16 cellular contexts compared by ENCODE assay signal in the genomic region with DNA sequence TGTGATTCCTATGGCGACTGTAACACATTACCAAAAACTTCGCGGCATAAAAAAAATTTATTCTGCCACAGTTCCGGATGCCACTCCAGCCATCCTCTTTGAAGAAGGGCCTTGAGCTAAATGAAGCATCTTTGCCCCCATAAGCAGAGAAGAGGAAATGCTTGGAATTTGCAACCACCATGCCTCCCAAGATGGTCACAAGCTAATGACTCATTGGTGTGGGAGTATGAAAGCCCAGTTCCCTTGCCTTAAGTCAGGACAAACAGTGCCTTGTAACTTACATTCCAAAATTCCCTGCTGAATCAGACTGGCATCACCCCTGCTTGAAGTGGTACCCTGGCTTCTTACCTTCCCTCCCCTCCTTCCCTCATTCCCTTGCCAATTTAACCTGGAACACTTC.
A peak's percentile ranks its signal among the peaks of the same experiment; 100 is the strongest.
DNase-seq lines count a peak whose midpoint lies in the region; FAIRE-seq and TF ChIP-seq lines count a peak whose summit lies in the region.
"Had no signal": no experiment of that assay in that cellular context is flagged by ENCODE, and none has a peak within 500 bp of the region (broad histone marks: within the 10 kb centered on the region; RNA-seq: fewer than 3 reads in every experiment).

No MANE protein-coding gene starts in this region.

- H3K9me3 ChIP-seq in NT2/D1 (ENCODE audit: insufficient read depth, low read length) (no peaks in the 10 kb centered on the region), H1 (ENCODE audit: insufficient read depth in 2 of 2, low read depth in 1 of 2, low read length in 1 of 2) (no peaks in the 10 kb centered on the region), Caco-2 (no peaks in the 10 kb centered on the region), left ventricle myocardium inferior (replicated peaks) (peaks cover 3% of the 10 kb centered on the region)

- no peak overlapping the region for H4K8ac ChIP-seq in H1 (ENCODE audit: extremely low read depth, insufficient read depth, low read length)
- no peak overlapping the region for H4K8ac ChIP-seq in mesendoderm (ENCODE audit: low read depth, low read length)

- H4K91ac ChIP-seq in H1 (replicated peaks; ENCODE audit: insufficient read length, low read length): no peak overlapping the region

- no peak overlapping the region for H2BK20ac ChIP-seq in H1 (ENCODE audit: low read length)

- H3K23me2 ChIP-seq in H1 (ENCODE audit: low read depth, low read length): no peaks in the 10 kb centered on the region

- H4K20me1 ChIP-seq in H1 (replicated peaks in 1 of 2; ENCODE audit: control insufficient read depth in 1 of 2, insufficient read depth in 2 of 2, low read length in 2 of 2): no peaks in the 10 kb centered on the region

- H3K36me3 ChIP-seq in NT2/D1 (ENCODE audit: insufficient read depth, insufficient read length, low read length): no peaks in the 10 kb centered on the region
- no peaks in the 10 kb centered on the region for H3K36me3 ChIP-seq in H1 (ENCODE audit: control insufficient read depth in 2 of 4, insufficient read depth in 4 of 4, low read length in 3 of 4)
- no peaks in the 10 kb centered on the region for H3K36me3 ChIP-seq in mesendoderm (ENCODE audit: control insufficient read depth, insufficient read depth, low read length)
- H3K36me3 ChIP-seq in Caco-2 (ENCODE audit: control insufficient read depth, insufficient read depth, low read length): no peaks in the 10 kb centered on the region
- H3K36me3 ChIP-seq in left ventricle myocardium inferior: no peaks in the 10 kb centered on the region
- H3K36me3 ChIP-seq: cardiac muscle cell had no signal

- H3K27me3 ChIP-seq in NT2/D1 (ENCODE audit: insufficient read depth, insufficient read length): no peaks in the 10 kb centered on the region
- no peaks in the 10 kb centered on the region for H3K27me3 ChIP-seq in H1 (replicated peaks in 1 of 4; ENCODE audit: control insufficient read depth in 3 of 4, extremely low read depth in 1 of 4, insufficient read depth in 3 of 4, low read length in 3 of 4)
- no peaks in the 10 kb centered on the region for H3K27me3 ChIP-seq in mesendoderm (ENCODE audit: insufficient read depth, low read length, poor library complexity)
- H3K27me3 ChIP-seq in Caco-2 (replicated peaks; ENCODE audit: control insufficient read depth, insufficient read depth, low read length): no peaks in the 10 kb centered on the region
- H3K27me3 ChIP-seq in left ventricle myocardium inferior (ENCODE audit: low read depth): no peaks in the 10 kb centered on the region
- H3K27me3 ChIP-seq: cardiac muscle cell had no signal

- H3K4me3 ChIP-seq in NT2/D1 (ENCODE audit: insufficient read length, low read depth) (no peak overlapping the region), H1 (ENCODE audit: extremely low read depth in 1 of 4, insufficient read depth in 2 of 4, low read depth in 3 of 4, low read length in 4 of 4) (no peak overlapping the region), mesendoderm (ENCODE audit: low read length) (no peak overlapping the region), Caco-2 (ENCODE audit: low read depth, low read length) (no peak overlapping the region), left ventricle myocardium inferior (no peak overlapping the region)
- H3K4me3 ChIP-seq: cardiac muscle cell, PC-9 had no signal

- H3K4me1 ChIP-seq in NT2/D1 (ENCODE audit: insufficient read depth, insufficient read length) (no peaks in the 10 kb centered on the region), H1 (replicated peaks in 1 of 4; ENCODE audit: control insufficient read depth in 3 of 4, insufficient read depth in 4 of 4, low read length in 3 of 4) (no peaks in the 10 kb centered on the region; a peak in 1 of 7 replicates), mesendoderm (ENCODE audit: control insufficient read depth, low read depth, low read length) (no peaks in the 10 kb centered on the region), Caco-2 (no peaks in the 10 kb centered on the region), left ventricle myocardium inferior (no peaks in the 10 kb centered on the region)

- TF ChIP-seq EP300 in H1 (IDR thresholded peaks at IDR 0.05; ENCODE audit: borderline replicate concordance in 1 of 2, low read depth in 2 of 2, low read length in 2 of 2): no peak

- H3K56ac ChIP-seq in H1 (replicated peaks; ENCODE audit: insufficient read length, low read depth, low read length) (no peak overlapping the region), mesendoderm (ENCODE audit: low read length) (no peak overlapping the region)

- no peak overlapping the region for H2BK15ac ChIP-seq in H1 (ENCODE audit: low read length)
- no peak overlapping the region for H2BK15ac ChIP-seq in mesendoderm (replicated peaks; ENCODE audit: low read depth)

- no peak overlapping the region for H2BK12ac ChIP-seq in H1 (ENCODE audit: low read depth, low read length)

- H3K9ac ChIP-seq in NT2/D1 (ENCODE audit: insufficient read length, low read depth): no peak overlapping the region
- no peak overlapping the region for H3K9ac ChIP-seq in H1 (replicated peaks in 1 of 4; ENCODE audit: extremely low read depth in 1 of 4, low read depth in 3 of 4, low read length in 3 of 4)
- no peak overlapping the region for H3K9ac ChIP-seq in mesendoderm (ENCODE audit: low read length)

- DNase-seq in Caki2 (ENCODE audit: low read depth) (peak; percentile 14), NT2/D1 (ENCODE audit: low read depth, low spot score) (peak; percentile 0), H1 (ENCODE audit: low read depth in 1 of 2, low spot score in 2 of 2) (peak in 1 of 2 experiments; percentile 1), mesendoderm (peak; percentile 65), Caco-2 (no peak), NCI-H524 (lab: John Stamatoyannopoulos, UW) (no peak), CD14-positive monocyte (ENCODE audit: low spot score) (no peak), left ventricle myocardium inferior (no peak)
- DNase-seq: AML-193, NCI-H1092, NCI-H446, PC-9, T-helper 2 cell had no signal

- no peaks in the 10 kb centered on the region for H3K79me2 ChIP-seq in H1 (ENCODE audit: control insufficient read depth in 1 of 2, insufficient read depth in 2 of 2, low read length in 2 of 2)
- no peaks in the 10 kb centered on the region for H3K79me2 ChIP-seq in mesendoderm (ENCODE audit: control insufficient read depth, insufficient read depth, low read length)

- BruUV-seq in Caco-2 (replicated peaks; lab: Mats Ljungman, UMichigan): no TSS peak

- H2BK5ac ChIP-seq in H1 (ENCODE audit: low read depth, low read length) (no peak overlapping the region), mesendoderm (ENCODE audit: low read length) (no peak overlapping the region)

- in situ Hi-C loops in Caki2 (cut with HindIII; ENCODE audit: low pct_unique_long_range_greater_than_20kb, low sequenced_read_pairs): no loop called here

- intact Hi-C loops in Caco-2 (cut with micrococcal nuclease; ENCODE audit: unreplicated experiment): loop anchor here (5.0 to 10.0 kb wide), 2 partner anchors 90 to 1983 kb away; no protein-coding TSS in a partner anchor
- intact Hi-C loops in CD14-positive monocyte (cut with micrococcal nuclease): no loop called here
- intact Hi-C loops in left ventricle myocardium inferior (cut with micrococcal nuclease): no loop called here

- H2AK5ac ChIP-seq in H1 (ENCODE audit: low read depth, low read length): no peak overlapping the region
- H2AK5ac ChIP-seq in mesendoderm (ENCODE audit: low read length): no peak overlapping the region

- H4K5ac ChIP-seq in H1 (ENCODE audit: insufficient read length, low read depth, low read length) (no peak overlapping the region), mesendoderm (ENCODE audit: low read length) (no peak overlapping the region)

- H3K27ac Mint-ChIP-seq in Caco-2 (ENCODE audit: unreplicated experiment) (no peak overlapping the region), CD14-positive monocyte (no peak overlapping the region)
- H3K27ac Mint-ChIP-seq: progenitor cell of endocrine pancreas had no signal

- no peak overlapping the region for H3K18ac ChIP-seq in H1 (ENCODE audit: extremely low read depth, low read length)
- H3K18ac ChIP-seq in mesendoderm (ENCODE audit: low read length): no peak overlapping the region

- POLR2A ChIA-PET in H1 (lab: Charles Lee; ENCODE audit: partially characterized antibody): no interaction called here
- POLR2A ChIA-PET in Caco-2 (lab: Charles Lee): no interaction called here

- no peaks in the 10 kb centered on the region for H3K27me3 Mint-ChIP-seq in Caco-2 (ENCODE audit: insufficient read depth, unreplicated experiment)
- H3K27me3 Mint-ChIP-seq in CD14-positive monocyte (ENCODE audit: low read depth in 3 of 3): peaks cover 0 to 2% (median 0%) of the 10 kb centered on the region in 3 donors
- H3K27me3 Mint-ChIP-seq: progenitor cell of endocrine pancreas had no signal

- H3K79me1 ChIP-seq in H1 (ENCODE audit: low read depth, low read length): no peaks in the 10 kb centered on the region
- no peaks in the 10 kb centered on the region for H3K79me1 ChIP-seq in mesendoderm (ENCODE audit: low read length)

- H3K4me3 Mint-ChIP-seq in Caco-2 (ENCODE audit: unreplicated experiment): no peak overlapping the region
- H3K4me3 Mint-ChIP-seq in CD14-positive monocyte: no peak overlapping the region

- H2BK120ac ChIP-seq in H1 (replicated peaks; ENCODE audit: low read depth, low read length) (no peak overlapping the region), mesendoderm (ENCODE audit: low read depth, low read length) (no peak overlapping the region)

- no peaks in the 10 kb centered on the region for H3K4me1 Mint-ChIP-seq in Caco-2 (ENCODE audit: low read depth, unreplicated experiment)
- H3K4me1 Mint-ChIP-seq in CD14-positive monocyte: peaks cover 2% of the 10 kb centered on the region

- H3K4ac ChIP-seq in H1 (replicated peaks; ENCODE audit: insufficient read length, low read depth, low read length) (no peak overlapping the region), mesendoderm (ENCODE audit: low read depth, low read length) (no peak overlapping the region)

- H3K4me2 ChIP-seq in H1 (ENCODE audit: insufficient read depth in 1 of 2, low read depth in 2 of 2, low read length in 2 of 2) (no peak overlapping the region), mesendoderm (ENCODE audit: low read length) (no peak overlapping the region)
- H3K4me2 ChIP-seq: PC-9 had no signal

- no peak overlapping the region for H2AFZ ChIP-seq in H1 (ENCODE audit: low read length)
- H2AFZ ChIP-seq: PC-9 had no signal

- H3K23ac ChIP-seq in H1 (ENCODE audit: insufficient read length) (no peak overlapping the region), mesendoderm (ENCODE audit: low read length) (no peak overlapping the region)

- TF ChIP-seq POLR2A in H1 (IDR thresholded peaks at IDR 0.05; ENCODE audit: control extremely low read depth in 1 of 2, low read depth in 2 of 2, low read length in 2 of 2): no peak

- TF ChIP-seq CTCF in H1 (IDR thresholded peaks at IDR 0.05; ENCODE audit: control extremely low read depth in 1 of 3, insufficient read depth in 1 of 3, low read depth in 1 of 3, low read length in 3 of 3) (no peak), Caco-2 (IDR thresholded peaks at IDR 0.05; ENCODE audit: insufficient read depth in 1 of 2, low read depth in 1 of 2, low read length in 1 of 2, severe bottlenecking in 1 of 2, unreplicated experiment in 1 of 2) (no peak), CD14-positive monocyte (IDR thresholded peaks at IDR 0.05) (no peak), left ventricle myocardium inferior (IDR thresholded peaks at IDR 0.05; ENCODE audit: borderline replicate concordance) (no peak)

- H3K36me3 Mint-ChIP-seq in Caco-2 (ENCODE audit: insufficient read depth, unreplicated experiment): no peaks in the 10 kb centered on the region
- no peaks in the 10 kb centered on the region for H3K36me3 Mint-ChIP-seq in CD14-positive monocyte

- no peak overlapping the region for H3K14ac ChIP-seq in H1 (ENCODE audit: insufficient read length)

- H3K27ac ChIP-seq in H1 (ENCODE audit: low read depth, low read length) (no peak overlapping the region), mesendoderm (ENCODE audit: low read depth, low read length) (no peak overlapping the region), left ventricle myocardium inferior (replicated peaks) (no peak overlapping the region)
- H3K27ac ChIP-seq: cardiac muscle cell, PC-9 had no signal

- TF ChIP-seq RAD21 in H1 (IDR thresholded peaks at IDR 0.05 in 1 of 2, conservative IDR thresholded peaks at IDR 0.05 in 1 of 2; ENCODE audit: low read depth in 2 of 2, low read length in 2 of 2): no peak

- H3K9me3 Mint-ChIP-seq in Caco-2 (ENCODE audit: unreplicated experiment): no peaks in the 10 kb centered on the region
- no peaks in the 10 kb centered on the region for H3K9me3 Mint-ChIP-seq in CD14-positive monocyte

- peak; percentile 19 for FAIRE-seq in H1 (lab: Jason Lieb, UNC)
- FAIRE-seq: GM12891 had no signal

- 100% methylated on average over 4 of the region's 4 CpGs; no CpG with 5 or more reads in 1 of the 2 experiments for WGBS in H1 (ENCODE audit: extremely low coverage in 1 of 2, insufficient coverage in 1 of 2, insufficient read length in 1 of 2, insufficient replicate concordance in 2 of 2, low coverage in 1 of 2, low lambda C conversion rate in 2 of 2, missing lambda C conversion rate in 1 of 2), 2 experiments
- no CpG with 5 or more reads among the region's 4 CpGs for WGBS in mesendoderm (ENCODE audit: extremely low coverage, insufficient coverage, low lambda C conversion rate)

- CTCF ChIA-PET in H1 (lab: Charles Lee; ENCODE audit: partially characterized antibody) (no interaction called here), Caco-2 (lab: Charles Lee) (no interaction called here)

Comparison
In these comparisons a context has a peak if more than half of its experiments do, and no peak if none do; other contexts are left out.
1. DNase-seq: peak in Caki2 (single experiment), NT2/D1 (single experiment) and mesendoderm (single experiment); none in Caco-2 (0 of 2), NCI-H524 (0 of 2), CD14-positive monocyte (single experiment) and left ventricle myocardium inferior (single experiment).